ENCODE assay signal across 1 cellular context in genomic region chr19:11535792-11536595, GRCh38.
A peak's percentile ranks its signal among the peaks of the same experiment; 100 is the strongest.
TF ChIP-seq lines count a peak whose summit lies in the region.

No MANE protein-coding gene starts in this region.

TF ChIP-seq in HepG2, 621 proteins besides CTCF, POLR2A, EP300 and RAD21 (continued from another document and continues in another):
- TF ChIP-seq CSRNP1 (CRISPR knock-in tag; IDR thresholded peaks at IDR 0.05): no peak
- TF ChIP-seq, protein P1, sequence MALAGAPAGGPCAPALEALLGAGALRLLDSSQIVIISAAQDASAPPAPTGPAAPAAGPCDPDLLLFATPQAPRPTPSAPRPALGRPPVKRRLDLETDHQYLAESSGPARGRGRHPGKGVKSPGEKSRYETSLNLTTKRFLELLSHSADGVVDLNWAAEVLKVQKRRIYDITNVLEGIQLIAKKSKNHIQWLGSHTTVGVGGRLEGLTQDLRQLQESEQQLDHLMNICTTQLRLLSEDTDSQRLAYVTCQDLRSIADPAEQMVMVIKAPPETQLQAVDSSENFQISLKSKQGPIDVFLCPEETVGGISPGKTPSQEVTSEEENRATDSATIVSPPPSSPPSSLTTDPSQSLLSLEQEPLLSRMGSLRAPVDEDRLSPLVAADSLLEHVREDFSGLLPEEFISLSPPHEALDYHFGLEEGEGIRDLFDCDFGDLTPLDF (CRISPR knock-in tag; IDR thresholded peaks at IDR 0.05): no peak
- TF ChIP-seq DR1 (CRISPR knock-in tag; IDR thresholded peaks at IDR 0.05): 0 out of 2 replicates have a peak, but pooled peaks have one; percentile 47
- TF ChIP-seq, protein P2, sequence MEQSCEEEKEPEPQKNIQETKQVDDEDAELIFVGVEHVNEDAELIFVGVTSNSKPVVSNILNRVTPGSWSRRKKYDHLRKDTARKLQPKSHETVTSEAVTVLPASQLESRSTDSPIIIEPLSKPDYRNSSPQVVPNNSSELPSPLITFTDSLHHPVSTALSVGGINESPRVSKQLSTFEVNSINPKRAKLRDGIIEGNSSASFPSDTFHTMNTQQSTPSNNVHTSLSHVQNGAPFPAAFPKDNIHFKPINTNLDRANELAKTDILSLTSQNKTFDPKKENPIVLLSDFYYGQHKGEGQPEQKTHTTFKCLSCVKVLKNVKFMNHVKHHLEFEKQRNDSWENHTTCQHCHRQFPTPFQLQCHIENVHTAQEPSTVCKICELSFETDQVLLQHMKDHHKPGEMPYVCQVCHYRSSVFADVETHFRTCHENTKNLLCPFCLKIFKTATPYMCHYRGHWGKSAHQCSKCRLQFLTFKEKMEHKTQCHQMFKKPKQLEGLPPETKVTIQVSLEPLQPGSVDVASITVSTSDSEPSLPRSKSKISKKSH (CRISPR knock-in tag; IDR thresholded peaks at IDR 0.05; ENCODE audit: borderline replicate concordance): no peak
- no peak; the same call in 1 of the 2 replicates for TF ChIP-seq SMC3 (IDR thresholded peaks at IDR 0.05; ENCODE audit: low read length)
- TF ChIP-seq MED8 (CRISPR knock-in tag; IDR thresholded peaks at IDR 0.05; ENCODE audit: insufficient replicate concordance): no peak
- peak; percentile 88 for TF ChIP-seq ZNF670 (CRISPR knock-in tag; IDR thresholded peaks at IDR 0.05; ENCODE audit: borderline replicate concordance)
- no peak for TF ChIP-seq CAMTA2 (CRISPR knock-in tag; IDR thresholded peaks at IDR 0.05; ENCODE audit: borderline replicate concordance)
- 0 out of 2 replicates have a peak, but pooled peaks have one; percentile 57 for TF ChIP-seq ZFP82 (CRISPR knock-in tag; IDR thresholded peaks at IDR 0.05; ENCODE audit: borderline replicate concordance)
- peak; percentile 38; the same call in 1 of the 2 replicates for TF ChIP-seq MYC (CRISPR knock-in tag; IDR thresholded peaks at IDR 0.05; ENCODE audit: borderline replicate concordance)
- no peak for TF ChIP-seq ZFP90 (CRISPR knock-in tag; IDR thresholded peaks at IDR 0.05; ENCODE audit: borderline replicate concordance)
- TF ChIP-seq, protein P3, sequence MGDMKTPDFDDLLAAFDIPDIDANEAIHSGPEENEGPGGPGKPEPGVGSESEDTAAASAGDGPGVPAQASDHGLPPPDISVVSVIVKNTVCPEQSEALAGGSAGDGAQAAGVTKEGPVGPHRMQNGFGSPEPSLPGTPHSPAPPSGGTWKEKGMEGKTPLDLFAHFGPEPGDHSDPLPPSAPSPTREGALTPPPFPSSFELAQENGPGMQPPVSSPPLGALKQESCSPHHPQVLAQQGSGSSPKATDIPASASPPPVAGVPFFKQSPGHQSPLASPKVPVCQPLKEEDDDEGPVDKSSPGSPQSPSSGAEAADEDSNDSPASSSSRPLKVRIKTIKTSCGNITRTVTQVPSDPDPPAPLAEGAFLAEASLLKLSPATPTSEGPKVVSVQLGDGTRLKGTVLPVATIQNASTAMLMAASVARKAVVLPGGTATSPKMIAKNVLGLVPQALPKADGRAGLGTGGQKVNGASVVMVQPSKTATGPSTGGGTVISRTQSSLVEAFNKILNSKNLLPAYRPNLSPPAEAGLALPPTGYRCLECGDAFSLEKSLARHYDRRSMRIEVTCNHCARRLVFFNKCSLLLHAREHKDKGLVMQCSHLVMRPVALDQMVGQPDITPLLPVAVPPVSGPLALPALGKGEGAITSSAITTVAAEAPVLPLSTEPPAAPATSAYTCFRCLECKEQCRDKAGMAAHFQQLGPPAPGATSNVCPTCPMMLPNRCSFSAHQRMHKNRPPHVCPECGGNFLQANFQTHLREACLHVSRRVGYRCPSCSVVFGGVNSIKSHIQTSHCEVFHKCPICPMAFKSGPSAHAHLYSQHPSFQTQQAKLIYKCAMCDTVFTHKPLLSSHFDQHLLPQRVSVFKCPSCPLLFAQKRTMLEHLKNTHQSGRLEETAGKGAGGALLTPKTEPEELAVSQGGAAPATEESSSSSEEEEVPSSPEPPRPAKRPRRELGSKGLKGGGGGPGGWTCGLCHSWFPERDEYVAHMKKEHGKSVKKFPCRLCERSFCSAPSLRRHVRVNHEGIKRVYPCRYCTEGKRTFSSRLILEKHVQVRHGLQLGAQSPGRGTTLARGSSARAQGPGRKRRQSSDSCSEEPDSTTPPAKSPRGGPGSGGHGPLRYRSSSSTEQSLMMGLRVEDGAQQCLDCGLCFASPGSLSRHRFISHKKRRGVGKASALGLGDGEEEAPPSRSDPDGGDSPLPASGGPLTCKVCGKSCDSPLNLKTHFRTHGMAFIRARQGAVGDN (CRISPR knock-in tag; IDR thresholded peaks at IDR 0.05): peak; percentile 70
- TF ChIP-seq ZNF549 (CRISPR knock-in tag; IDR thresholded peaks at IDR 0.05): no peak
- TF ChIP-seq, protein P4, sequence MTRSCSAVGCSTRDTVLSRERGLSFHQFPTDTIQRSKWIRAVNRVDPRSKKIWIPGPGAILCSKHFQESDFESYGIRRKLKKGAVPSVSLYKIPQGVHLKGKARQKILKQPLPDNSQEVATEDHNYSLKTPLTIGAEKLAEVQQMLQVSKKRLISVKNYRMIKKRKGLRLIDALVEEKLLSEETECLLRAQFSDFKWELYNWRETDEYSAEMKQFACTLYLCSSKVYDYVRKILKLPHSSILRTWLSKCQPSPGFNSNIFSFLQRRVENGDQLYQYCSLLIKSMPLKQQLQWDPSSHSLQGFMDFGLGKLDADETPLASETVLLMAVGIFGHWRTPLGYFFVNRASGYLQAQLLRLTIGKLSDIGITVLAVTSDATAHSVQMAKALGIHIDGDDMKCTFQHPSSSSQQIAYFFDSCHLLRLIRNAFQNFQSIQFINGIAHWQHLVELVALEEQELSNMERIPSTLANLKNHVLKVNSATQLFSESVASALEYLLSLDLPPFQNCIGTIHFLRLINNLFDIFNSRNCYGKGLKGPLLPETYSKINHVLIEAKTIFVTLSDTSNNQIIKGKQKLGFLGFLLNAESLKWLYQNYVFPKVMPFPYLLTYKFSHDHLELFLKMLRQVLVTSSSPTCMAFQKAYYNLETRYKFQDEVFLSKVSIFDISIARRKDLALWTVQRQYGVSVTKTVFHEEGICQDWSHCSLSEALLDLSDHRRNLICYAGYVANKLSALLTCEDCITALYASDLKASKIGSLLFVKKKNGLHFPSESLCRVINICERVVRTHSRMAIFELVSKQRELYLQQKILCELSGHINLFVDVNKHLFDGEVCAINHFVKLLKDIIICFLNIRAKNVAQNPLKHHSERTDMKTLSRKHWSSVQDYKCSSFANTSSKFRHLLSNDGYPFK (CRISPR knock-in tag; IDR thresholded peaks at IDR 0.05; ENCODE audit: borderline replicate concordance): no peak
- TF ChIP-seq, protein P5, sequence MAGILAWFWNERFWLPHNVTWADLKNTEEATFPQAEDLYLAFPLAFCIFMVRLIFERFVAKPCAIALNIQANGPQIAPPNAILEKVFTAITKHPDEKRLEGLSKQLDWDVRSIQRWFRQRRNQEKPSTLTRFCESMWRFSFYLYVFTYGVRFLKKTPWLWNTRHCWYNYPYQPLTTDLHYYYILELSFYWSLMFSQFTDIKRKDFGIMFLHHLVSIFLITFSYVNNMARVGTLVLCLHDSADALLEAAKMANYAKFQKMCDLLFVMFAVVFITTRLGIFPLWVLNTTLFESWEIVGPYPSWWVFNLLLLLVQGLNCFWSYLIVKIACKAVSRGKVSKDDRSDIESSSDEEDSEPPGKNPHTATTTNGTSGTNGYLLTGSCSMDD (CRISPR knock-in tag; IDR thresholded peaks at IDR 0.05): no peak
- TF ChIP-seq ZNF446 (CRISPR knock-in tag; IDR thresholded peaks at IDR 0.05): no peak
- TF ChIP-seq SOX6 (IDR thresholded peaks at IDR 0.05): no peak
- TF ChIP-seq SOX6 (CRISPR knock-in tag; IDR thresholded peaks at IDR 0.05): no peak
- no peak for TF ChIP-seq LBX2 (CRISPR knock-in tag; IDR thresholded peaks at IDR 0.05; ENCODE audit: borderline replicate concordance)
- TF ChIP-seq, protein P6, sequence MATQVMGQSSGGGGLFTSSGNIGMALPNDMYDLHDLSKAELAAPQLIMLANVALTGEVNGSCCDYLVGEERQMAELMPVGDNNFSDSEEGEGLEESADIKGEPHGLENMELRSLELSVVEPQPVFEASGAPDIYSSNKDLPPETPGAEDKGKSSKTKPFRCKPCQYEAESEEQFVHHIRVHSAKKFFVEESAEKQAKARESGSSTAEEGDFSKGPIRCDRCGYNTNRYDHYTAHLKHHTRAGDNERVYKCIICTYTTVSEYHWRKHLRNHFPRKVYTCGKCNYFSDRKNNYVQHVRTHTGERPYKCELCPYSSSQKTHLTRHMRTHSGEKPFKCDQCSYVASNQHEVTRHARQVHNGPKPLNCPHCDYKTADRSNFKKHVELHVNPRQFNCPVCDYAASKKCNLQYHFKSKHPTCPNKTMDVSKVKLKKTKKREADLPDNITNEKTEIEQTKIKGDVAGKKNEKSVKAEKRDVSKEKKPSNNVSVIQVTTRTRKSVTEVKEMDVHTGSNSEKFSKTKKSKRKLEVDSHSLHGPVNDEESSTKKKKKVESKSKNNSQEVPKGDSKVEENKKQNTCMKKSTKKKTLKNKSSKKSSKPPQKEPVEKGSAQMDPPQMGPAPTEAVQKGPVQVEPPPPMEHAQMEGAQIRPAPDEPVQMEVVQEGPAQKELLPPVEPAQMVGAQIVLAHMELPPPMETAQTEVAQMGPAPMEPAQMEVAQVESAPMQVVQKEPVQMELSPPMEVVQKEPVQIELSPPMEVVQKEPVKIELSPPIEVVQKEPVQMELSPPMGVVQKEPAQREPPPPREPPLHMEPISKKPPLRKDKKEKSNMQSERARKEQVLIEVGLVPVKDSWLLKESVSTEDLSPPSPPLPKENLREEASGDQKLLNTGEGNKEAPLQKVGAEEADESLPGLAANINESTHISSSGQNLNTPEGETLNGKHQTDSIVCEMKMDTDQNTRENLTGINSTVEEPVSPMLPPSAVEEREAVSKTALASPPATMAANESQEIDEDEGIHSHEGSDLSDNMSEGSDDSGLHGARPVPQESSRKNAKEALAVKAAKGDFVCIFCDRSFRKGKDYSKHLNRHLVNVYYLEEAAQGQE (IDR thresholded peaks at IDR 0.05; ENCODE audit: borderline replicate concordance in 1 of 2, low read depth in 1 of 2, low read length in 2 of 2): 0 out of 4 replicates have a peak, but pooled peaks of 1 of the 2 experiments have one; percentile 20
- no peak for TF ChIP-seq PRMT3 (CRISPR knock-in tag; IDR thresholded peaks at IDR 0.05; ENCODE audit: borderline replicate concordance, low read depth)
- no peak for TF ChIP-seq HOXA9 (CRISPR knock-in tag; IDR thresholded peaks at IDR 0.05; ENCODE audit: borderline replicate concordance)
- TF ChIP-seq, protein P7, sequence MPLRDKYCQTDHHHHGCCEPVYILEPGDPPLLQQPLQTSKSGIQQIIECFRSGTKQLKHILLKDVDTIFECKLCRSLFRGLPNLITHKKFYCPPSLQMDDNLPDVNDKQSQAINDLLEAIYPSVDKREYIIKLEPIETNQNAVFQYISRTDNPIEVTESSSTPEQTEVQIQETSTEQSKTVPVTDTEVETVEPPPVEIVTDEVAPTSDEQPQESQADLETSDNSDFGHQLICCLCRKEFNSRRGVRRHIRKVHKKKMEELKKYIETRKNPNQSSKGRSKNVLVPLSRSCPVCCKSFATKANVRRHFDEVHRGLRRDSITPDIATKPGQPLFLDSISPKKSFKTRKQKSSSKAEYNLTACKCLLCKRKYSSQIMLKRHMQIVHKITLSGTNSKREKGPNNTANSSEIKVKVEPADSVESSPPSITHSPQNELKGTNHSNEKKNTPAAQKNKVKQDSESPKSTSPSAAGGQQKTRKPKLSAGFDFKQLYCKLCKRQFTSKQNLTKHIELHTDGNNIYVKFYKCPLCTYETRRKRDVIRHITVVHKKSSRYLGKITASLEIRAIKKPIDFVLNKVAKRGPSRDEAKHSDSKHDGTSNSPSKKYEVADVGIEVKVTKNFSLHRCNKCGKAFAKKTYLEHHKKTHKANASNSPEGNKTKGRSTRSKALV (CRISPR knock-in tag; IDR thresholded peaks at IDR 0.05): no peak
- no peak for TF ChIP-seq ZNF296 (CRISPR knock-in tag; conservative IDR thresholded peaks at IDR 0.05)
- TF ChIP-seq THAP7 (CRISPR knock-in tag; IDR thresholded peaks at IDR 0.05): no peak
- TF ChIP-seq ERF (CRISPR knock-in tag; IDR thresholded peaks at IDR 0.05): peak; percentile 59; the same call in 1 of the 2 replicates
- TF ChIP-seq TAF1 (CRISPR knock-in tag; IDR thresholded peaks at IDR 0.05): peak; percentile 42; the same call in 1 of the 2 replicates
- no peak for TF ChIP-seq ZNF333 (CRISPR knock-in tag; IDR thresholded peaks at IDR 0.05; ENCODE audit: borderline replicate concordance)
- TF ChIP-seq MTF1 (CRISPR knock-in tag; IDR thresholded peaks at IDR 0.05): no peak
- peak; percentile 71 for TF ChIP-seq THAP11 (CRISPR knock-in tag; IDR thresholded peaks at IDR 0.05)
- no peak for TF ChIP-seq SRSF9 (IDR thresholded peaks at IDR 0.05; ENCODE audit: borderline replicate concordance, insufficient read depth, low read depth, low read length, poor library complexity, severe bottlenecking)
- peak; percentile 30 for TF ChIP-seq HNRNPK (IDR thresholded peaks at IDR 0.05; ENCODE audit: low read depth, low read length, poor library complexity, severe bottlenecking)
- no peak for TF ChIP-seq ZSCAN9 (CRISPR knock-in tag; IDR thresholded peaks at IDR 0.05; ENCODE audit: borderline replicate concordance)
- 0 out of 2 replicates have a peak, but pooled peaks have one; percentile 13 for TF ChIP-seq CEBPG (CRISPR knock-in tag; IDR thresholded peaks at IDR 0.05)
